Comparison of ENCODE assay signal across 10 cellular contexts in genomic region chr17:1592751-1593629, GRCh38. TPM values are rescaled to one million over a fixed set of nuclear protein-coding genes. Genes with fewer than 3 reads are reported as not detected.
DNase-seq lines count a peak whose midpoint lies in the region; ATAC-seq and TF ChIP-seq lines count a peak whose summit lies in the region.
"Had no signal": no experiment of that assay in that cellular context is flagged by ENCODE, and none has a peak within 500 bp of the region (broad histone marks: within the 10 kb centered on the region; RNA-seq: fewer than 3 reads in every experiment).

No MANE protein-coding gene starts in this region.

- WGBS in transverse colon (ENCODE audit: low coverage in 1 of 2), 2 donors, result 55% methylated on average over 25 of the region's 25 CpGs; no CpG with 5 or more reads in 1 of the 2 donors

- in situ Hi-C loops in transverse colon (cut with MboI; ENCODE audit: low pct_ligation_motif_present in 1 of 4, low pct_unique_long_range_greater_than_20kb in 1 of 4, low sequenced_read_pairs in 3 of 4), result no loop called here

- TF ChIP-seq CTCF in transverse colon (IDR thresholded peaks at IDR 0.05), result no peak

- ATAC-seq in activated naive CD4-positive, alpha-beta T cell treated with anti-CD3 and anti-CD28 coated beads, Interleukin-2, amount 50 U/mL, for 72 hours, result no peak
- ATAC-seq in HG02981 (IDR thresholded peaks at IDR 0.05; ENCODE audit: unreplicated experiment), result peak; percentile 69
- ATAC-seq in T-helper 17 cell, result peak; percentile 68

- no peaks in the 10 kb centered on the region for H3K9me3 ChIP-seq in T-helper 17 cell (ENCODE audit: control insufficient read depth, low read length, poor library complexity, severe bottlenecking)
- H3K9me3 ChIP-seq in transverse colon, result no peaks in the 10 kb centered on the region

- H3K4me1 Mint-ChIP-seq in activated naive CD4-positive, alpha-beta T cell treated with anti-CD3 and anti-CD28 coated beads for 36 hours (ENCODE audit: low read depth), result peaks cover 8% of the 10 kb centered on the region
- no peaks in the 10 kb centered on the region for H3K4me1 Mint-ChIP-seq in T-helper 17 cell
- H3K4me1 Mint-ChIP-seq: neural crest cell had no signal

- no peak overlapping the region for H3K27ac Mint-ChIP-seq in activated naive CD4-positive, alpha-beta T cell treated with anti-CD3 and anti-CD28 coated beads for 36 hours
- H3K27ac Mint-ChIP-seq in activated naive CD4-positive, alpha-beta T cell treated with anti-CD3 and anti-CD28 coated beads, Interleukin-2, amount 50 U/mL, for 72 hours, result peak overlapping the region in 1 of 2 donors; percentile 57
- no peak overlapping the region for H3K27ac Mint-ChIP-seq in T-helper 17 cell

- no peaks in the 10 kb centered on the region for H3K27me3 ChIP-seq in transverse colon

- H3K36me3 ChIP-seq in transverse colon, result no peaks in the 10 kb centered on the region

- H3K36me3 Mint-ChIP-seq in activated naive CD4-positive, alpha-beta T cell treated with anti-CD3 and anti-CD28 coated beads for 36 hours (ENCODE audit: low read depth), result no peaks in the 10 kb centered on the region
- H3K36me3 Mint-ChIP-seq in activated naive CD4-positive, alpha-beta T cell treated with anti-CD3 and anti-CD28 coated beads, Interleukin-2, amount 50 U/mL, for 72 hours, result no peaks in the 10 kb centered on the region
- no peaks in the 10 kb centered on the region for H3K36me3 Mint-ChIP-seq in T-helper 17 cell (ENCODE audit: low read depth)

- no peak for TF ChIP-seq POLR2A in transverse colon (IDR thresholded peaks at IDR 0.05)

- peaks cover 25 to 55% (median 53%) of the 10 kb centered on the region in 4 donors for H3K4me1 ChIP-seq in transverse colon

- H3K4me3 Mint-ChIP-seq in activated naive CD4-positive, alpha-beta T cell treated with anti-CD3 and anti-CD28 coated beads for 36 hours, result no peak overlapping the region
- H3K4me3 Mint-ChIP-seq in T-helper 17 cell, result no peak overlapping the region
- H3K4me3 Mint-ChIP-seq: neural crest cell had no signal

- TF ChIP-seq EP300 in transverse colon (IDR thresholded peaks at IDR 0.05; ENCODE audit: low read depth), result no peak

- intact Hi-C loops in activated naive CD4-positive, alpha-beta T cell treated with anti-CD3 and anti-CD28 coated beads for 36 hours (cut with micrococcal nuclease), result no loop called here
- intact Hi-C loops in transverse colon (cut with DNase I; ENCODE audit: low total_unique reads), result no loop called here

- CTCF ChIA-PET in activated naive CD4-positive, alpha-beta T cell treated with anti-CD3 and anti-CD28 coated beads for 36 hours (lab: Charles Lee), result no interaction called here

- peak; percentile 23 for DNase-seq in activated naive CD4-positive, alpha-beta T cell treated with anti-CD3 and anti-CD28 coated beads for 36 hours
- DNase-seq in activated naive CD4-positive, alpha-beta T cell treated with anti-CD3 and anti-CD28 coated beads, Interleukin-2, amount 50 U/mL, for 72 hours (ENCODE audit: low spot score in 2 of 2), result no peak
- DNase-seq in T-helper 17 cell, result no peak
- peak; percentile 88 for DNase-seq in transverse colon
- no peak for DNase-seq in COR-L47 (lab: John Stamatoyannopoulos, UW)
- no peak for DNase-seq in SIG-M5 (lab: John Stamatoyannopoulos, UW)
- no peak for DNase-seq in NCI-H146 (lab: John Stamatoyannopoulos, UW)
- DNase-seq: stimulated activated naive CD4-positive, alpha-beta T cell had no signal

- no peak overlapping the region for H3K4me3 ChIP-seq in transverse colon

- no peaks in the 10 kb centered on the region for H3K27me3 Mint-ChIP-seq in activated naive CD4-positive, alpha-beta T cell treated with anti-CD3 and anti-CD28 coated beads for 36 hours (ENCODE audit: low read depth)
- no peaks in the 10 kb centered on the region for H3K27me3 Mint-ChIP-seq in T-helper 17 cell

- H3K9me3 Mint-ChIP-seq in activated naive CD4-positive, alpha-beta T cell treated with anti-CD3 and anti-CD28 coated beads for 36 hours, result no peaks in the 10 kb centered on the region
- no peaks in the 10 kb centered on the region for H3K9me3 Mint-ChIP-seq in activated naive CD4-positive, alpha-beta T cell treated with anti-CD3 and anti-CD28 coated beads, Interleukin-2, amount 50 U/mL, for 72 hours
- H3K9me3 Mint-ChIP-seq: neural crest cell had no signal

- peak overlapping the region; percentile 69 to 83 (median 76) for H3K27ac ChIP-seq in transverse colon

RNA-seq across cellular contexts. Expression of gene PITPNA, which starts 30.4 kb away (rescaled TPM):
- 10 to 100 TPM; 23.4 to 26.6 TPM for total RNA-seq in activated naive CD4-positive, alpha-beta T cell treated with anti-CD3 and anti-CD28 coated beads for 36 hours
- 10 to 100 TPM; 13.8 to 39.2 TPM for total RNA-seq in activated naive CD4-positive, alpha-beta T cell treated with anti-CD3 and anti-CD28 coated beads, Interleukin-2, amount 50 U/mL, for 72 hours
- total RNA-seq in T-helper 17 cell (10 to 100 TPM; 41.6 to 48.0 TPM), transverse colon (10 to 100 TPM; 15.3 to 50.2 (median 32.7) TPM)

RNA-seq across cellular contexts. Expression of gene SLC43A2, which starts 35.6 kb away (rescaled TPM):
- under 1 TPM; 0.12 to 0.14 TPM for total RNA-seq in activated naive CD4-positive, alpha-beta T cell treated with anti-CD3 and anti-CD28 coated beads for 36 hours
- total RNA-seq in activated naive CD4-positive, alpha-beta T cell treated with anti-CD3 and anti-CD28 coated beads, Interleukin-2, amount 50 U/mL, for 72 hours, result under 1 TPM; 0.57 to 0.62 TPM
- total RNA-seq in T-helper 17 cell (1 to 10 TPM; 5.1 to 7.4 TPM), transverse colon (10 to 100 TPM in 2 of 4 donors, 1 to 10 TPM in 2; 3.7 to 98.9 (median 12.3) TPM)

RNA-seq across cellular contexts. Expression of gene SCARF1, which starts 52.5 kb away (rescaled TPM):
- total RNA-seq in activated naive CD4-positive, alpha-beta T cell treated with anti-CD3 and anti-CD28 coated beads for 36 hours, result under 1 TPM; 0.43 to 0.57 TPM
- 1 to 10 TPM; 1.1 to 2.3 TPM for total RNA-seq in activated naive CD4-positive, alpha-beta T cell treated with anti-CD3 and anti-CD28 coated beads, Interleukin-2, amount 50 U/mL, for 72 hours
- total RNA-seq in T-helper 17 cell, result 1 to 10 TPM; 1.6 to 2.3 TPM
- total RNA-seq in transverse colon, result 10 to 100 TPM; 11.2 to 63.2 (median 16.3) TPM

RNA-seq across cellular contexts. Expression of gene RILP, which starts 56.7 kb away (rescaled TPM):
- 1 to 10 TPM; 1.0 to 1.1 TPM for total RNA-seq in activated naive CD4-positive, alpha-beta T cell treated with anti-CD3 and anti-CD28 coated beads for 36 hours
- total RNA-seq in activated naive CD4-positive, alpha-beta T cell treated with anti-CD3 and anti-CD28 coated beads, Interleukin-2, amount 50 U/mL, for 72 hours, result 1 to 10 TPM; 1.7 to 2.5 TPM
- total RNA-seq in T-helper 17 cell (1 to 10 TPM; 2.3 to 3.0 TPM), transverse colon (100 to 1,000 TPM in 2 of 4 donors, 10 to 100 TPM in 2; 59.3 to 185 (median 108) TPM)

Comparison
In these comparisons a context has a peak if more than half of its experiments do, and no peak if none do; other contexts are left out.
1. DNase-seq: peak in activated naive CD4-positive, alpha-beta T cell treated with anti-CD3 and anti-CD28 coated beads for 36 hours (single experiment) and transverse colon (single experiment); none in activated naive CD4-positive, alpha-beta T cell treated with anti-CD3 and anti-CD28 coated beads, Interleukin-2, amount 50 U/mL, for 72 hours (0 of 2), T-helper 17 cell (0 of 3), COR-L47 (single experiment), SIG-M5 (single experiment) and NCI-H146 (single experiment).
2. ATAC-seq: peak in HG02981 (single experiment) and T-helper 17 cell (single experiment); none in activated naive CD4-positive, alpha-beta T cell treated with anti-CD3 and anti-CD28 coated beads, Interleukin-2, amount 50 U/mL, for 72 hours (0 of 2).